ENCODE assay signal across 9 cellular contexts in genomic region chr1:167937709-167938010, GRCh38. TPM values are rescaled to one million over a fixed set of nuclear protein-coding genes. Genes with fewer than 3 reads are reported as not detected.
DNase-seq lines count a peak whose midpoint lies in the region; ATAC-seq and TF ChIP-seq lines count a peak whose summit lies in the region.
"Had no signal": no experiment of that assay in that cellular context is flagged by ENCODE, and none has a peak within 500 bp of the region (broad histone marks: within the 10 kb centered on the region; RNA-seq: fewer than 3 reads in every experiment).

No MANE protein-coding gene starts in this region.

- H3K27ac Mint-ChIP-seq in naive thymus-derived CD8-positive, alpha-beta T cell, result peak overlapping the region; percentile 93 to 100 (median 98)

- DNase-seq in BJ (ENCODE audit: low read depth) (no peak), LNCaP clone FGC (ENCODE audit: low read depth) (no peak), dorsolateral prefrontal cortex (no peak), mesenteric fat pad (ENCODE audit: low spot score) (no peak), OCI-M1 (lab: John Stamatoyannopoulos, UW) (no peak)
- no peak for DNase-seq in naive thymus-derived CD8-positive, alpha-beta T cell
- DNase-seq in stimulated activated naive CD4-positive, alpha-beta T cell treated with Interleukin-2 at 50 U/mL for 16 hours (lab: John Stamatoyannopoulos, UW), result no peak

- H3K36me3 ChIP-seq in BJ (ENCODE audit: control insufficient read depth, insufficient read depth, low read length), result no peaks in the 10 kb centered on the region

- TF ChIP-seq CTCF in BJ (IDR thresholded peaks at IDR 0.05; ENCODE audit: insufficient read depth, low read depth, low read length) (no peak), LNCaP clone FGC (IDR thresholded peaks at IDR 0.05; ENCODE audit: control insufficient read depth, extremely low read depth, insufficient read depth) (no peak), dorsolateral prefrontal cortex (IDR thresholded peaks at IDR 0.05 in 54 of 56, conservative IDR thresholded peaks at IDR 0.05 in 2 of 56; ENCODE audit: low read depth in 1 of 56, partially characterized antibody in 56 of 56) (no peak)

- H3K4me3 ChIP-seq in BJ (ENCODE audit: low read depth, low read length) (peak overlapping the region; percentile 99), LNCaP clone FGC (ENCODE audit: low read depth, low read length) (peak overlapping the region; percentile 90), dorsolateral prefrontal cortex (peak overlapping the region; percentile 69 to 98 (median 88))

- intact Hi-C loops in dorsolateral prefrontal cortex (cut with DNase I), result loop anchor here (2.0 to 10.0 kb wide), 6 partner anchors 67 to 990 kb away; partner anchors contain the start of gene MPZL1 (in 1 of the 2)

- H3K27me3 ChIP-seq in BJ (ENCODE audit: control insufficient read depth, insufficient read depth, low read length), result no peaks in the 10 kb centered on the region
- no peaks in the 10 kb centered on the region for H3K27me3 ChIP-seq in dorsolateral prefrontal cortex

- H3K27ac ChIP-seq in dorsolateral prefrontal cortex, result peak overlapping the region in 48 of 59 donors; percentile 7 to 100 (median 97)

- ATAC-seq in naive thymus-derived CD8-positive, alpha-beta T cell, result no peak
- ATAC-seq in HG02610 (IDR thresholded peaks at IDR 0.05; ENCODE audit: unreplicated experiment), result no peak

- CTCF ChIA-PET in BJ (lab: Yijun Ruan, JAX), result interaction anchor here (0.6 to 1.3 kb wide), 2 partner anchors 110 to 144 kb away, joined by 3 to 4 read pairs; no protein-coding TSS in a partner anchor

- H3K27me3 Mint-ChIP-seq in naive thymus-derived CD8-positive, alpha-beta T cell, result no peaks in the 10 kb centered on the region

- peaks cover 5 to 7% (median 5%) of the 10 kb centered on the region in 3 donors for H3K36me3 Mint-ChIP-seq in naive thymus-derived CD8-positive, alpha-beta T cell

- H3K4me3 Mint-ChIP-seq in naive thymus-derived CD8-positive, alpha-beta T cell, result peak overlapping the region; percentile 82 to 99 (median 94)

- POLR2A ChIA-PET in BJ (lab: Charles Lee), result interaction anchor here (0.7 kb wide), 1 partner anchor 146 kb away, joined by 3 read pairs; no protein-coding TSS in a partner anchor
- POLR2A ChIA-PET in naive thymus-derived CD8-positive, alpha-beta T cell (lab: Charles Lee), result interaction anchor here (1.4 to 2.4 kb wide), 2 partner anchors 382 to 718 kb away, joined by 4 to 11 read pairs; partner anchors contain the start of gene POU2F1

- no peaks in the 10 kb centered on the region for H3K9me3 Mint-ChIP-seq in naive thymus-derived CD8-positive, alpha-beta T cell

- peaks cover 20 to 57% (median 40%) of the 10 kb centered on the region in 4 donors for H3K4me1 Mint-ChIP-seq in naive thymus-derived CD8-positive, alpha-beta T cell

RNA-seq across cellular contexts. Expression of gene MPC2, which starts 0.8 kb away (rescaled TPM):
- polyA plus RNA-seq in BJ (2011; rRNA removed), result 24.2 and 47.9 TPM in 2 replicates
- 5.6 and 7.5 TPM in 2 replicates for polyA minus RNA-seq in BJ (2011; rRNA and poly(A)+ RNA removed)
- total RNA-seq in dorsolateral prefrontal cortex (100 to 1,000 TPM in 10 of 120 experiments, 10 to 100 TPM in 110; 40.6 to 121 (median 76.7) TPM), mesenteric fat pad (83.9 TPM)
- total RNA-seq in naive thymus-derived CD8-positive, alpha-beta T cell, result 10 to 100 TPM; 31.2 to 32.2 TPM
- polyA plus RNA-seq in naive thymus-derived CD8-positive, alpha-beta T cell, result 10 to 100 TPM; 77.5 to 92.3 (median 83.2) TPM

RNA-seq across cellular contexts. Expression of gene DCAF6, which starts 1.2 kb away (rescaled TPM):
- 50.8 and 98.3 TPM in 2 replicates for polyA plus RNA-seq in BJ (2011; rRNA removed)
- polyA minus RNA-seq in BJ (2011; rRNA and poly(A)+ RNA removed), result 42.2 and 54.3 TPM in 2 replicates
- total RNA-seq in dorsolateral prefrontal cortex (100 to 1,000 TPM in 61 of 120 experiments, 10 to 100 TPM in 59; 42.0 to 151 (median 100) TPM), mesenteric fat pad (54.6 TPM)
- total RNA-seq in naive thymus-derived CD8-positive, alpha-beta T cell, result 10 to 100 TPM; 26.2 to 30.1 TPM
- polyA plus RNA-seq in naive thymus-derived CD8-positive, alpha-beta T cell, result 10 to 100 TPM in 1 of 3 donors, 1 to 10 TPM in 2; 5.7 to 10.0 (median 7.2) TPM

RNA-seq across cellular contexts. Expression of gene ADCY10, which starts 23.7 kb away (rescaled TPM):
- 0.02 and 0.05 TPM in 2 replicates for polyA plus RNA-seq in BJ (2011; rRNA removed)
- 0.05 TPM in 1 of 2 replicates, not detected in the other for polyA minus RNA-seq in BJ (2011; rRNA and poly(A)+ RNA removed)
- 1 to 10 TPM in 107 of 120 experiments, under 1 TPM in 13; 0.29 to 8.2 (median 2.1) TPM for total RNA-seq in dorsolateral prefrontal cortex
- total RNA-seq in naive thymus-derived CD8-positive, alpha-beta T cell, result 1 to 10 TPM in 1 of 2 experiments, under 1 TPM in 1; 0.41 to 1.1 TPM
- polyA plus RNA-seq in naive thymus-derived CD8-positive, alpha-beta T cell, result not detected
- total RNA-seq in mesenteric fat pad, result 0.55 TPM
- total RNA-seq: SK-MEL-5 had no signal
